8 cellular contexts compared by ENCODE assay signal in genomic region chr2:38572167-38572566, GRCh38. TPM values are rescaled to one million over a fixed set of nuclear protein-coding genes. Genes with fewer than 3 reads are reported as not detected.
DNase-seq lines count a peak whose midpoint lies in the region; ATAC-seq and TF ChIP-seq lines count a peak whose summit lies in the region.

No MANE protein-coding gene starts in this region.

- H3K9me3 Mint-ChIP-seq in activated naive CD4-positive, alpha-beta T cell treated with anti-CD3 and anti-CD28 coated beads, Interleukin-2, amount 10 ng/mL, durations not matched to agents 7 days and 5 days = no peaks in the 10 kb centered on the region

- CTCF ChIA-PET in AG04449 (lab: Yijun Ruan, JAX) = interaction anchor here (1.1 to 16.2 kb wide), 7 partner anchors 10 to 256 kb away, joined by 3 to 321 read pairs (median 8); no protein-coding TSS in a partner anchor
- CTCF ChIA-PET in activated naive CD4-positive, alpha-beta T cell treated with anti-CD3 and anti-CD28 coated beads, Interleukin-2, amount 10 ng/mL, durations not matched to agents 7 days and 5 days (lab: Charles Lee) = interaction anchor here (1.2 to 3.4 kb wide), 2 partner anchors 9 to 14 kb away, joined by 4 to 13 read pairs; no protein-coding TSS in a partner anchor

- no peaks in the 10 kb centered on the region for H3K4me1 Mint-ChIP-seq in activated naive CD4-positive, alpha-beta T cell treated with anti-CD3 and anti-CD28 coated beads, Interleukin-2, amount 10 ng/mL, durations not matched to agents 7 days and 5 days

- POLR2A ChIA-PET in AG04449 (lab: Yijun Ruan, JAX) = interaction anchor here (0.9 kb wide), 1 partner anchor 179 kb away, joined by 3 read pairs; no protein-coding TSS in a partner anchor

- no peak overlapping the region for H3K4me3 ChIP-seq in AG04449 (ENCODE audit: low read depth, low read length)
- H3K4me3 ChIP-seq in kidney epithelial cell (ENCODE audit: low read depth, low read length) = no peak overlapping the region

- no peak for TF ChIP-seq CTCF in AG04449 (IDR thresholded peaks at IDR 0.05; ENCODE audit: insufficient read depth, low read length, missing control alignments)
- no peak for TF ChIP-seq CTCF in kidney epithelial cell (IDR thresholded peaks at IDR 0.05; ENCODE audit: insufficient read depth, low read length, poor library complexity, severe bottlenecking)

- H3K27ac Mint-ChIP-seq in activated naive CD4-positive, alpha-beta T cell treated with anti-CD3 and anti-CD28 coated beads, Interleukin-2, amount 10 ng/mL, durations not matched to agents 7 days and 5 days = peak overlapping the region; percentile 1

- in situ Hi-C loops in ACHN (cut with HindIII; ENCODE audit: low pct_ligation_motif_present, low pct_unique_long_range_greater_than_20kb, low sequenced_read_pairs) = no loop called here

- H3K27me3 ChIP-seq in kidney epithelial cell (ENCODE audit: control insufficient read depth, insufficient read depth, low read length) = no peaks in the 10 kb centered on the region

- peaks cover 24% of the 10 kb centered on the region for H3K36me3 Mint-ChIP-seq in activated naive CD4-positive, alpha-beta T cell treated with anti-CD3 and anti-CD28 coated beads, Interleukin-2, amount 10 ng/mL, durations not matched to agents 7 days and 5 days

- ATAC-seq in GM18870 (IDR thresholded peaks at IDR 0.05; ENCODE audit: unreplicated experiment) = no peak
- ATAC-seq in HG03565 (IDR thresholded peaks at IDR 0.05; ENCODE audit: unreplicated experiment) = no peak

- no peak overlapping the region for H3K4me3 Mint-ChIP-seq in activated naive CD4-positive, alpha-beta T cell treated with anti-CD3 and anti-CD28 coated beads, Interleukin-2, amount 10 ng/mL, durations not matched to agents 7 days and 5 days

- peaks cover 1% of the 10 kb centered on the region for H3K36me3 ChIP-seq in kidney epithelial cell (ENCODE audit: control insufficient read depth, insufficient read depth, low read length)

- DNase-seq in AG04449 (ENCODE audit: low read depth, low spot score) (peak; percentile 23), GM04503 (ENCODE audit: low read depth) (peak; percentile 37), kidney epithelial cell (ENCODE audit: low read depth) (peak; percentile 76), NCI-H345 (lab: John Stamatoyannopoulos, UW) (no peak), ACHN (no peak)
- no peak for DNase-seq in activated naive CD4-positive, alpha-beta T cell treated with anti-CD3 and anti-CD28 coated beads, Interleukin-2, amount 10 ng/mL, durations not matched to agents 7 days and 5 days

- no peaks in the 10 kb centered on the region for H3K27me3 Mint-ChIP-seq in activated naive CD4-positive, alpha-beta T cell treated with anti-CD3 and anti-CD28 coated beads, Interleukin-2, amount 10 ng/mL, durations not matched to agents 7 days and 5 days

RNA-seq across cellular contexts. Expression of gene HNRNPLL, which starts 30.6 kb away (rescaled TPM):
- 29.7 and 39.2 TPM in 2 replicates for total RNA-seq in kidney epithelial cell

Comparison
In these comparisons a context has a peak if more than half of its experiments do, and no peak if none do; other contexts are left out.
1. DNase-seq: peak in AG04449 (single experiment), GM04503 (single experiment) and kidney epithelial cell (single experiment); none in activated naive CD4-positive, alpha-beta T cell treated with anti-CD3 and anti-CD28 coated beads, Interleukin-2, amount 10 ng/mL, durations not matched to agents 7 days and 5 days (single experiment), NCI-H345 (single experiment) and ACHN (single experiment).